ENCODE assay signal across 8 cellular contexts in the genomic region with DNA sequence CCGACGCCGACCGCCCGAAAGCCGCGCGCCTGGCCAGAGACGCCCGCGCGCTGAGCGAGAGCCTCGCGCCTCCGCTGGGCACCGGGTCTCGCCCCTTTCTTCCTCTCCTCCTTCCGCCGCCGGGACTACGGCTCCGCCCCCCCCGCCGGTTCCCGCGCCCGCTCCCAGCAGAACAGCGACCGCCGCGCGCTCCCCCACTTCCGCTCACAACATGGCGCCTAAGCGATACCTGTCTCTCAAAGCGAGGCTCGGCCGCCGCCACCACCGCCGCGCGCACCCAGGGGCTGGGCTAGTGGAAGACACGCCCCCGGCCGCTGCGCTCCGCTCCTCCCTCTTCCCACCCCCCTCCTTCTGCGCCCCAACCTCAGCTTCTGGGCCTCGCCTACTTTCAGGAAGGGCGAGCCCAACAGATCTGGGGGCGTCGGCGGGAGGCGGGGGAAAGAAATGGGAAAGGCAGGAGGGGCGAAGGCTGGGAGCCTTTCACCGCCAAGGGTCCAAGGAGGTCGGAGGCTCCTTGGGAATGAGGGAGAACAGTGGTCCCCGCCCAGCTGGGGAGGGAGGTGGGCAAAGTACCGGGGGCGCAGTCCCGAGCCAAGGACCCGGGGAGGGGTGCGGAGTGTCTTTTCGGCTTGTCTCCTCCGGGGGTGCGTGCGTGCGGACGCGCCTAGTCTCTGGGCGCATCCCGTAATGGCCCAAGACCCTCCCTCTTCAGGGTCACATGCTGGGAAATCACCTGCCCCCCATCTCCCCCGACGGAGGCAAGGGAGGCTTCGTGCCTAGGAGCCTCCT.
DNase-seq lines count a peak whose midpoint lies in the region; ATAC-seq and TF ChIP-seq lines count a peak whose summit lies in the region.

TSS of gene RPS6KA3 (minus strand) at position 100 of the 789 bp plus-strand sequence. CDS start 277 bp downstream, outside the sequence.

- H3K27ac ChIP-seq in cingulate gyrus (ENCODE audit: low read depth, low read length) (peak within 1 kb of the TSS; percentile 65), layer of hippocampus (ENCODE audit: low read depth, low read length) (peak within 1 kb of the TSS; percentile 46)

- no peaks in the 10 kb centered on the region for H3K27me3 ChIP-seq in layer of hippocampus (ENCODE audit: control insufficient read depth, insufficient read depth, low read length)

- peak; percentile 74 for TF ChIP-seq POLR2A in GM19099 (IDR thresholded peaks at IDR 0.05; ENCODE audit: extremely low read depth, insufficient read length, low read depth)

- ATAC-seq in HG03354 (IDR thresholded peaks at IDR 0.05; ENCODE audit: poor library complexity, severe bottlenecking, unreplicated experiment) = peak; percentile 81

- DNase-seq in Ammon's horn (ENCODE audit: low spot score) (peak; percentile 91), NCI-H510A (lab: John Stamatoyannopoulos, UW) (peak; percentile 74)
- DNase-seq in activated CD4-positive, alpha-beta T cell treated with anti-CD3 and anti-CD28 coated beads for 4 hours = peak; percentile 85 to 91
- peak; percentile 60 to 80 (median 75) for DNase-seq in stimulated activated CD4-positive, alpha-beta T cell treated with anti-CD3 and anti-CD28 coated beads, Interleukin-1b, Interleukin-23, amount 100 ng/mL, for 24 hours (ENCODE audit: low read depth in 4 of 4, low spot score in 1 of 4)

Comparison
In these comparisons a context has a peak if more than half of its experiments do, and no peak if none do; other contexts are left out.
1. Peak in every context shown above with its lines: DNase-seq, ATAC-seq and H3K27ac ChIP-seq.